ENCODE assay signal across 1 cellular context in the genomic region with DNA sequence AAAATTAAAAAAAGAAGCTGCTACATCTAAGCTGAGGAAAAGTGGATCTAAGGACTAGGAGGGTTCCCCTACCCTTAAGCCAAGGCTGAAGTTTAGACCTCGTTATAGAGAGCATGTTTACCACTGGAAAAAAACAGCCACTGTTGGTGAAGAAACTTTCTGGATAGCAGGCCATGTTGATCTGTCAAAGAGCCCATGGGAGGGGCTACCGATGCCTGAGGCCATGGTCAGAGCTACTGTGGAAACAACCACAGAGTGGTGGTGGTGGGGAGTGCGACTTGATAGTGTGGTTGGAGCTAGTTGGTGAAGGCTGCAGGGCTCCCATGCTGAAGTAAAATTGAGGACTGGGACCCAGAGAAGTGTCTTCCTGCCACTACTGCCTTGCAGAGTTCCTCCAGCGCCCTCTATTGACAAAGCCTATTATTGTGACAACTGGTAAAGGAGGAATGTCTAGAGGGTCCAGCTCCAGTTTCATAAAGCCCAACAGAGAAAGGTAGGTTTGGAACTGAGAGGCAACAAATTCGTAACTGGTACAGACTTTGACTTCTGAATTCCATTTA.
TF ChIP-seq lines count a peak whose summit lies in the region.

No MANE protein-coding gene starts in this region.

TF ChIP-seq in HepG2, 621 proteins besides CTCF, POLR2A, EP300 and RAD21 (continued from another document and continues in another):
- TF ChIP-seq, protein P1, sequence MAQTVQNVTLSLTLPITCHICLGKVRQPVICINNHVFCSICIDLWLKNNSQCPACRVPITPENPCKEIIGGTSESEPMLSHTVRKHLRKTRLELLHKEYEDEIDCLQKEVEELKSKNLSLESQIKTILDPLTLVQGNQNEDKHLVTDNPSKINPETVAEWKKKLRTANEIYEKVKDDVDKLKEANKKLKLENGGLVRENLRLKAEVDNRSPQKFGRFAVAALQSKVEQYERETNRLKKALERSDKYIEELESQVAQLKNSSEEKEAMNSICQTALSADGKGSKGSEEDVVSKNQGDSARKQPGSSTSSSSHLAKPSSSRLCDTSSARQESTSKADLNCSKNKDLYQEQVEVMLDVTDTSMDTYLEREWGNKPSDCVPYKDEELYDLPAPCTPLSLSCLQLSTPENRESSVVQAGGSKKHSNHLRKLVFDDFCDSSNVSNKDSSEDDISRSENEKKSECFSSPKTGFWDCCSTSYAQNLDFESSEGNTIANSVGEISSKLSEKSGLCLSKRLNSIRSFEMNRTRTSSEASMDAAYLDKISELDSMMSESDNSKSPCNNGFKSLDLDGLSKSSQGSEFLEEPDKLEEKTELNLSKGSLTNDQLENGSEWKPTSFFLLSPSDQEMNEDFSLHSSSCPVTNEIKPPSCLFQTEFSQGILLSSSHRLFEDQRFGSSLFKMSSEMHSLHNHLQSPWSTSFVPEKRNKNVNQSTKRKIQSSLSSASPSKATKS (CRISPR knock-in tag; IDR thresholded peaks at IDR 0.05): no peak
- no peak for TF ChIP-seq ARHGAP35 (CRISPR knock-in tag; IDR thresholded peaks at IDR 0.05; ENCODE audit: borderline replicate concordance)
- TF ChIP-seq ZNF563 (CRISPR knock-in tag; IDR thresholded peaks at IDR 0.05): no peak
- no peak for TF ChIP-seq SNRNP70 (IDR thresholded peaks at IDR 0.05; ENCODE audit: low read depth, low read length)
- no peak for TF ChIP-seq MYC (CRISPR knock-in tag; IDR thresholded peaks at IDR 0.05; ENCODE audit: borderline replicate concordance)
- TF ChIP-seq MATR3 (CRISPR knock-in tag; IDR thresholded peaks at IDR 0.05): no peak
- TF ChIP-seq, protein P2, sequence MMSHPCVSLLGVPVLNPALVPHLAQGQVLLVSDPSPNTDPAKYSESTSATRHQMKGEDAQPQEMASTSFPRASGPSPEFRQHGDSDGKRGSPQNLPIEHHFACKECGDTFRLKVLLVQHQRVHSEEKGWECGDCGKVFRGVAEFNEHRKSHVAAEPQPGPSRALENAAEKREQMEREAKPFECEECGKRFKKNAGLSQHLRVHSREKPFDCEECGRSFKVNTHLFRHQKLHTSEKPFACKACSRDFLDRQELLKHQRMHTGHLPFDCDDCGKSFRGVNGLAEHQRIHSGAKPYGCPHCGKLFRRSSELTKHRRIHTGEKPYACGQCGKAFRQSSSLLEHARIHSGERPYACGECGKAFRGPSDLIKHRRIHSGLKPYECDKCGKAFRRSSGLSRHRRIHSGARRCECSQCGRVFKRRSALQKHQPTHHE (CRISPR knock-in tag; IDR thresholded peaks at IDR 0.05; ENCODE audit: borderline replicate concordance): no peak
- TF ChIP-seq MBNL3 (CRISPR knock-in tag; conservative IDR thresholded peaks at IDR 0.05): no peak
- TF ChIP-seq ZBTB4 (CRISPR knock-in tag; IDR thresholded peaks at IDR 0.05; ENCODE audit: borderline replicate concordance): no peak
- no peak for TF ChIP-seq ZNF180 (CRISPR knock-in tag; IDR thresholded peaks at IDR 0.05; ENCODE audit: borderline replicate concordance, low read depth)
- no peak for TF ChIP-seq ZNF674 (CRISPR knock-in tag; IDR thresholded peaks at IDR 0.05; ENCODE audit: low read depth)
- no peak for TF ChIP-seq SMARCE1 (IDR thresholded peaks at IDR 0.05; ENCODE audit: borderline replicate concordance)
- TF ChIP-seq ELF3 (CRISPR knock-in tag; IDR thresholded peaks at IDR 0.05): peak; percentile 78; the same call in 1 of the 2 replicates
- TF ChIP-seq ZNF337 (CRISPR knock-in tag; IDR thresholded peaks at IDR 0.05; ENCODE audit: borderline replicate concordance, low read depth): no peak
- no peak for TF ChIP-seq ZNF562 (CRISPR knock-in tag; IDR thresholded peaks at IDR 0.05; ENCODE audit: borderline replicate concordance)
- TF ChIP-seq, protein P3, sequence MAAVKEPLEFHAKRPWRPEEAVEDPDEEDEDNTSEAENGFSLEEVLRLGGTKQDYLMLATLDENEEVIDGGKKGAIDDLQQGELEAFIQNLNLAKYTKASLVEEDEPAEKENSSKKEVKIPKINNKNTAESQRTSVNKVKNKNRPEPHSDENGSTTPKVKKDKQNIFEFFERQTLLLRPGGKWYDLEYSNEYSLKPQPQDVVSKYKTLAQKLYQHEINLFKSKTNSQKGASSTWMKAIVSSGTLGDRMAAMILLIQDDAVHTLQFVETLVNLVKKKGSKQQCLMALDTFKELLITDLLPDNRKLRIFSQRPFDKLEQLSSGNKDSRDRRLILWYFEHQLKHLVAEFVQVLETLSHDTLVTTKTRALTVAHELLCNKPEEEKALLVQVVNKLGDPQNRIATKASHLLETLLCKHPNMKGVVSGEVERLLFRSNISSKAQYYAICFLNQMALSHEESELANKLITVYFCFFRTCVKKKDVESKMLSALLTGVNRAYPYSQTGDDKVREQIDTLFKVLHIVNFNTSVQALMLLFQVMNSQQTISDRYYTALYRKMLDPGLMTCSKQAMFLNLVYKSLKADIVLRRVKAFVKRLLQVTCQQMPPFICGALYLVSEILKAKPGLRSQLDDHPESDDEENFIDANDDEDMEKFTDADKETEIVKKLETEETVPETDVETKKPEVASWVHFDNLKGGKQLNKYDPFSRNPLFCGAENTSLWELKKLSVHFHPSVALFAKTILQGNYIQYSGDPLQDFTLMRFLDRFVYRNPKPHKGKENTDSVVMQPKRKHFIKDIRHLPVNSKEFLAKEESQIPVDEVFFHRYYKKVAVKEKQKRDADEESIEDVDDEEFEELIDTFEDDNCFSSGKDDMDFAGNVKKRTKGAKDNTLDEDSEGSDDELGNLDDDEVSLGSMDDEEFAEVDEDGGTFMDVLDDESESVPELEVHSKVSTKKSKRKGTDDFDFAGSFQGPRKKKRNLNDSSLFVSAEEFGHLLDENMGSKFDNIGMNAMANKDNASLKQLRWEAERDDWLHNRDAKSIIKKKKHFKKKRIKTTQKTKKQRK (IDR thresholded peaks at IDR 0.05; ENCODE audit: low read length): no peak
- no peak for TF ChIP-seq NFKB2 (CRISPR knock-in tag; IDR thresholded peaks at IDR 0.05; ENCODE audit: borderline replicate concordance)
- no peak for TF ChIP-seq TRIM22 (IDR thresholded peaks at IDR 0.05)
- no peak for TF ChIP-seq BCL6 (CRISPR knock-in tag; IDR thresholded peaks at IDR 0.05)
- TF ChIP-seq ZNF44 (CRISPR knock-in tag; IDR thresholded peaks at IDR 0.05): no peak
- 0 out of 2 replicates have a peak, but pooled peaks have one; percentile 74 for TF ChIP-seq HMGXB3 (CRISPR knock-in tag; IDR thresholded peaks at IDR 0.05; ENCODE audit: borderline replicate concordance)
- TF ChIP-seq ZNF407 (CRISPR knock-in tag; IDR thresholded peaks at IDR 0.05; ENCODE audit: not compliant biosample characterization): peak; percentile 33
